9 cellular contexts compared by ENCODE assay signal in genomic region chrX:131762802-131763234, GRCh38.
DNase-seq lines count a peak whose midpoint lies in the region; ATAC-seq and FAIRE-seq lines count a peak whose summit lies in the region.
"Had no signal": no experiment of that assay in that cellular context is flagged by ENCODE, and none has a peak within 500 bp of the region (broad histone marks: within the 10 kb centered on the region; RNA-seq: fewer than 3 reads in every experiment).

No MANE protein-coding gene starts in this region.

- H3K23ac ChIP-seq in mesenchymal stem cell (ENCODE audit: low read length in 2 of 2) = no peak overlapping the region

- no peak overlapping the region for H2AFZ ChIP-seq in mesenchymal stem cell (ENCODE audit: low read depth, low read length)

- peak; percentile 61 for ATAC-seq in GM21723 (IDR thresholded peaks at IDR 0.05; ENCODE audit: unreplicated experiment)
- no peak for ATAC-seq in HG02623 (IDR thresholded peaks at IDR 0.05; ENCODE audit: unreplicated experiment)
- ATAC-seq in HG02588 (IDR thresholded peaks at IDR 0.05; ENCODE audit: unreplicated experiment) = no peak
- no peak for ATAC-seq in GM19397 (IDR thresholded peaks at IDR 0.05; ENCODE audit: unreplicated experiment)
- ATAC-seq: HCT116 had no signal

- peaks cover 0 to 4% of the 10 kb centered on the region in 2 experiments for H3K27me3 ChIP-seq in mesenchymal stem cell (ENCODE audit: control insufficient read depth in 1 of 2, insufficient read depth in 1 of 2, low read length in 2 of 2)

- H3K4me2 ChIP-seq in mesenchymal stem cell (ENCODE audit: low read length, poor library complexity, severe bottlenecking) = no peak overlapping the region

- no peak overlapping the region for H3K18ac ChIP-seq in mesenchymal stem cell (ENCODE audit: low read depth in 1 of 2, low read length in 2 of 2)

- no peak overlapping the region for H3K27ac ChIP-seq in mesenchymal stem cell (ENCODE audit: low read length, poor library complexity, severe bottlenecking)

- peak; percentile 87 for FAIRE-seq in TTC549 (lab: Jason Lieb, UNC)

- H2AK5ac ChIP-seq in mesenchymal stem cell (ENCODE audit: low read length, severe bottlenecking) = no peak overlapping the region

- no peak overlapping the region for H3K14ac ChIP-seq in mesenchymal stem cell (ENCODE audit: low read length in 2 of 2)

- peak; percentile 46 for DNase-seq in COLO829 (ENCODE audit: low spot score)
- DNase-seq in mesenchymal stem cell = no peak
- no peak for DNase-seq in NCI-H446 (lab: John Stamatoyannopoulos, UW)

- no peak overlapping the region for H4K91ac ChIP-seq in mesenchymal stem cell (ENCODE audit: low read length)

- no peak overlapping the region for H2BK120ac ChIP-seq in mesenchymal stem cell (ENCODE audit: low read depth, low read length)

- H4K8ac ChIP-seq in mesenchymal stem cell (ENCODE audit: low read length) = no peak overlapping the region

- 93% methylated on average over 7 of the region's 7 CpGs for WGBS in mesenchymal stem cell

- H3K36me3 ChIP-seq in mesenchymal stem cell (ENCODE audit: control insufficient read depth in 1 of 2, insufficient read depth in 2 of 2, low read depth in 1 of 2, low read length in 2 of 2) = no peaks in the 10 kb centered on the region

- no peak overlapping the region for H3K4ac ChIP-seq in mesenchymal stem cell (ENCODE audit: low read depth in 1 of 2, low read length in 2 of 2)

- H3K79me1 ChIP-seq in mesenchymal stem cell (replicated peaks; ENCODE audit: low read length, poor library complexity, severe bottlenecking) = no peaks in the 10 kb centered on the region

- no peak overlapping the region for H2BK5ac ChIP-seq in mesenchymal stem cell (ENCODE audit: low read depth, low read length, poor library complexity, severe bottlenecking)

- H3K4me1 ChIP-seq in mesenchymal stem cell (ENCODE audit: control insufficient read depth, insufficient read depth, low read depth, low read length) = no peaks in the 10 kb centered on the region

- no peak overlapping the region for H2BK12ac ChIP-seq in mesenchymal stem cell (ENCODE audit: low read length in 2 of 2)

- no peak overlapping the region for H2BK15ac ChIP-seq in mesenchymal stem cell (ENCODE audit: low read depth, poor library complexity, severe bottlenecking)

- peak overlapping the region; percentile 73 for H3K9ac ChIP-seq in mesenchymal stem cell (ENCODE audit: low read length)

- peak overlapping the region in 1 of 2 experiments; percentile 75 for H3K4me3 ChIP-seq in mesenchymal stem cell (ENCODE audit: insufficient read depth in 1 of 2, low read depth in 1 of 2, low read length in 2 of 2)

- H3K9me3 ChIP-seq in mesenchymal stem cell (ENCODE audit: control insufficient read depth, low read length) = no peaks in the 10 kb centered on the region
